In genomic region chr19:17246681-17247425, GRCh38 we compare ENCODE assay signal across 6 cellular contexts. TPM values are rescaled to one million over a fixed set of nuclear protein-coding genes. Genes with fewer than 3 reads are reported as not detected.
DNase-seq lines count a peak whose midpoint lies in the region; ATAC-seq and TF ChIP-seq lines count a peak whose summit lies in the region.

No MANE protein-coding gene starts in this region.

- H3K4me1 ChIP-seq in adipocyte (ENCODE audit: control insufficient read depth, insufficient read depth, low read length): peaks cover 40% of the 10 kb centered on the region
- H3K4me1 ChIP-seq in mucosa of descending colon (ENCODE audit: low read depth): peaks cover 47% of the 10 kb centered on the region

- H3K4me3 ChIP-seq in adipocyte (ENCODE audit: low read length): peak overlapping the region; percentile 73
- peak overlapping the region; percentile 14 for H3K4me3 ChIP-seq in mucosa of descending colon

- H3K9me3 ChIP-seq in adipocyte (ENCODE audit: control insufficient read depth, low read length): no peaks in the 10 kb centered on the region
- H3K9me3 ChIP-seq in mucosa of descending colon: no peaks in the 10 kb centered on the region

- no peaks in the 10 kb centered on the region for H3K36me3 ChIP-seq in adipocyte (ENCODE audit: control insufficient read depth, insufficient read depth, low read length, severe bottlenecking)
- no peaks in the 10 kb centered on the region for H3K36me3 ChIP-seq in mucosa of descending colon (ENCODE audit: low read depth)

- peak; percentile 93 for DNase-seq in HuH-7.5 (ENCODE audit: low spot score)
- DNase-seq in adipocyte (ENCODE audit: low read depth): peak; percentile 48
- peak; percentile 70 to 87 (median 79) for DNase-seq in mucosa of descending colon
- no peak for DNase-seq in hepatic stellate cell (ENCODE audit: low spot score)
- DNase-seq in activated CD4-positive, CD25-positive, alpha-beta regulatory T cell (lab: John Stamatoyannopoulos, UW): no peak

- no peaks in the 10 kb centered on the region for H3K27me3 ChIP-seq in adipocyte (replicated peaks; ENCODE audit: control insufficient read depth, insufficient read depth, low read length)

- intact Hi-C loops in mucosa of descending colon (cut with DNase I, micrococcal nuclease): no loop called here

- H3K9ac ChIP-seq in adipocyte (ENCODE audit: low read length): peak overlapping the region; percentile 85

- TF ChIP-seq CTCF in mucosa of descending colon (IDR thresholded peaks at IDR 0.05): no peak

- ATAC-seq in mucosa of descending colon (peak; percentile 50), HG02798 (IDR thresholded peaks at IDR 0.05; ENCODE audit: poor library complexity, unreplicated experiment) (no peak)

RNA-seq across cellular contexts. Expression of gene NR2F6, which starts 1.1 kb away (rescaled TPM):
- 100 to 1,000 TPM; 103 to 157 (median 140) TPM for total RNA-seq in mucosa of descending colon

RNA-seq across cellular contexts. Expression of gene USHBP1, which starts 17.7 kb away (rescaled TPM):
- 1 to 10 TPM in 2 of 3 donors, under 1 TPM in 1; 0.52 to 2.6 (median 2.2) TPM for total RNA-seq in mucosa of descending colon

RNA-seq across cellular contexts. Expression of gene BABAM1, which starts 20.4 kb away (rescaled TPM):
- total RNA-seq in mucosa of descending colon: 10 to 100 TPM; 64.6 to 80.3 (median 76.2) TPM

RNA-seq across cellular contexts. Expression of gene OCEL1, which starts 20.8 kb away (rescaled TPM):
- total RNA-seq in mucosa of descending colon: 100 to 1,000 TPM in 1 of 3 donors, 10 to 100 TPM in 2; 38.1 to 105 (median 58.4) TPM

RNA-seq across cellular contexts. Expression of gene USE1, which starts 31.7 kb away (rescaled TPM):
- 10 to 100 TPM; 17.4 to 31.2 (median 28.0) TPM for total RNA-seq in mucosa of descending colon

Comparison
In these comparisons a context has a peak if more than half of its experiments do, and no peak if none do; other contexts are left out.
1. DNase-seq: peak in HuH-7.5 (single experiment), adipocyte (single experiment) and mucosa of descending colon (3 of 3); none in hepatic stellate cell (single experiment) and activated CD4-positive, CD25-positive, alpha-beta regulatory T cell (0 of 4).